ENCODE assay signal across 8 cellular contexts in genomic region chr2:196925768-196926561, GRCh38. TPM values are rescaled to one million over a fixed set of nuclear protein-coding genes. Genes with fewer than 3 reads are reported as not detected.
DNase-seq lines count a peak whose midpoint lies in the region; TF ChIP-seq lines count a peak whose summit lies in the region.

No MANE protein-coding gene starts in this region.

- H3K4me2 ChIP-seq in Loucy (ENCODE audit: low read depth, low read length, poor library complexity, severe bottlenecking) = peak overlapping the region; percentile 87

- no peaks in the 10 kb centered on the region for H3F3A ChIP-seq in Loucy (ENCODE audit: low read depth)

- H4K20me1 ChIP-seq in Loucy (ENCODE audit: insufficient read depth, low read length, poor library complexity, severe bottlenecking) = peaks cover 19% of the 10 kb centered on the region

- H3K27ac Mint-ChIP-seq in dendritic cell treated with granulocyte-macrophage colony-stimulating factor and Interleukin-4, amounts not matched to agents 40 ng/mL and 50 ng/mL, for 4 days = peak overlapping the region; percentile 87

- peak overlapping the region; percentile 98 for H3K4me3 Mint-ChIP-seq in dendritic cell treated with granulocyte-macrophage colony-stimulating factor and Interleukin-4, amounts not matched to agents 40 ng/mL and 50 ng/mL, for 4 days

- H3K4me1 Mint-ChIP-seq in dendritic cell treated with granulocyte-macrophage colony-stimulating factor and Interleukin-4, amounts not matched to agents 40 ng/mL and 50 ng/mL, for 4 days (ENCODE audit: low read depth) = peaks cover 19% of the 10 kb centered on the region

- peaks cover 52% of the 10 kb centered on the region for H3K79me2 ChIP-seq in Loucy (ENCODE audit: insufficient read depth, low read length)

- no peaks in the 10 kb centered on the region for H3K9me2 ChIP-seq in Loucy (replicated peaks; ENCODE audit: low read depth, low read length)

- H3K9me3 Mint-ChIP-seq in dendritic cell treated with granulocyte-macrophage colony-stimulating factor and Interleukin-4, amounts not matched to agents 40 ng/mL and 50 ng/mL, for 4 days = no peaks in the 10 kb centered on the region

- no peak for TF ChIP-seq CTCF in Loucy (conservative IDR thresholded peaks at IDR 0.05; ENCODE audit: low read length)
- TF ChIP-seq CTCF in VCaP (conservative IDR thresholded peaks at IDR 0.05) = no peak
- no peak for TF ChIP-seq CTCF in lower leg skin (IDR thresholded peaks at IDR 0.05)

- peak overlapping the region; percentile 81 for H2AFZ ChIP-seq in Loucy (ENCODE audit: low read length)

- peaks cover 48% of the 10 kb centered on the region for H3K4me1 ChIP-seq in Loucy (ENCODE audit: insufficient read depth, low read length, poor library complexity, severe bottlenecking)

- H3K27ac ChIP-seq in VCaP = peak overlapping the region; percentile 84

- peaks cover 4% of the 10 kb centered on the region for H3K27me3 ChIP-seq in Loucy (ENCODE audit: insufficient read depth, low read length, poor library complexity, severe bottlenecking)

- intact Hi-C loops in dendritic cell treated with granulocyte-macrophage colony-stimulating factor and Interleukin-4, amounts not matched to agents 40 ng/mL and 50 ng/mL, for 4 days (cut with micrococcal nuclease) = loop anchor here (5.0 kb wide), 1 partner anchor 61 kb away; no protein-coding TSS in a partner anchor
- intact Hi-C loops in lower leg skin (cut with DNase I; ENCODE audit: low total_unique reads) = no loop called here

- TF ChIP-seq POLR2A in lower leg skin (IDR thresholded peaks at IDR 0.05) = no peak

- WGBS in lower leg skin, 2 donors = 0% methylated on average over 37 of the region's 37 CpGs

- H3K9me3 ChIP-seq in Loucy (ENCODE audit: insufficient read depth, low read depth, low read length) = no peaks in the 10 kb centered on the region

- peak; percentile 38 for DNase-seq in NCI-H1436 (lab: John Stamatoyannopoulos, UW)
- no peak for DNase-seq in NCI-H1436 treated with DMSO at 0.1 percent for 48 hours (lab: John Stamatoyannopoulos, UW)
- DNase-seq in HCEC 1CT = peak; percentile 37
- peak in 1 of 2 donors; percentile 27 for DNase-seq in lower leg skin (ENCODE audit: low spot score in 2 of 2)
- peak; percentile 52 for DNase-seq in stimulated activated CD8-positive, alpha-beta memory T cell treated with anti-CD3 and anti-CD28 coated beads, Interleukin-4, amount 100 ng/mL, for 48 hours

- peak overlapping the region; percentile 82 for H3K9ac ChIP-seq in Loucy (ENCODE audit: low read depth, low read length, poor library complexity, severe bottlenecking)

- H3K36me3 Mint-ChIP-seq in dendritic cell treated with granulocyte-macrophage colony-stimulating factor and Interleukin-4, amounts not matched to agents 40 ng/mL and 50 ng/mL, for 4 days (ENCODE audit: low read depth) = peaks cover 17% of the 10 kb centered on the region

- H3K4me3 ChIP-seq in Loucy (ENCODE audit: low read length, poor library complexity, severe bottlenecking) (peak overlapping the region; percentile 99), lower leg skin (ENCODE audit: low read depth, poor library complexity, severe bottlenecking) (peak overlapping the region; percentile 89)

- peaks cover 13% of the 10 kb centered on the region for H3K27me3 Mint-ChIP-seq in dendritic cell treated with granulocyte-macrophage colony-stimulating factor and Interleukin-4, amounts not matched to agents 40 ng/mL and 50 ng/mL, for 4 days

- no peaks in the 10 kb centered on the region for H3K36me3 ChIP-seq in Loucy (ENCODE audit: insufficient read depth, low read length)

RNA-seq across cellular contexts. Expression of gene PGAP1, which starts 0.5 kb away (rescaled TPM):
- 10 to 100 TPM; 20.0 to 25.4 (median 23.6) TPM for total RNA-seq in lower leg skin
